Comparison of ENCODE assay signal across 1 cellular context in the genomic region with DNA sequence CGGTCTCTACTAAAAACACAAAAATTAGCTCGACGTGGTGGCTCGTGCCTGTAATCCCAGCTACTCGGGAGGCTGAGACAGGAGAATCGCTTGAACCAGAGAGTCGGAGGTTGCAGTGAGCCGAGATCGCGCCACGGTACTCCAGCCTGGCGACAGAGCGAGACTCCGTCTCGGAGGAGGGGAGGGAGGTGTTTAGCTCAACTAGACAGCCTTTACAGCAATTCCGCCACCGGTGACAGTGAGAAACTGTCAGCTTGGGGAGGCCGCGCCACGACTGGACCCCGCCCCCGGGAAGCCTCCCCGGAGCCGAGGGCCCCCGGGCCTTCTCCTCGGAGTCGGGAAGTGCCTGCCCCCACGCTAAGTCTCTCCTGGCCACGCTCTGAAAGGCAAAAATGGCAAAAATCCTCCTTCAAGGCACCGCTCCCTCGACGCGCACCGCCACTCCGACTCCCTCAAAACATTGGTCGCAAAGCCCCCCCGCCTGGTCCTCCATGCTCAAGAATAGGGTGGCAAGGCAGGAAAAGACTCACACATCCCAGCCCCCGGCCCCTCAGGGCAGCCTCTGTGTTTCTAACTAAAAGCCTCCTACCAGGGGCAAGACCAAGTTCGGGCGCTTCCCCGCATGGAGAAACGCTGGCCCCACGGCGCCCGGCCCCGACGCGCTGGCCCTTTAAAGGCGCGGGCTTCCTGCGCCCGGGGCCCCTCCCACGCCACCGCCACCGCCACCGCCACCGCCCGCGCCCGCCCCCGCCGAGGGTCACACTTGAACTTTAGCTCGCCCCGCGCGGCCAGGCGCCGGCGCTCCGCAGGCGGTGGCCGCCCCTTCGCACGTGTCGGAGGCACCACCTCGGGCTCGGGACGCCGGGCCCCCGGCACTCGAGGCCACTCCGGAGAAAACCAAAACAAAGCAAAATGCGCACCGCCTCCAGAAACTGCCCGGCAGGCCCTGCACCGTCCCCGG.
TF ChIP-seq lines count a peak whose summit lies in the region.

No MANE protein-coding gene starts in this region.

TF ChIP-seq in HepG2, 621 proteins besides CTCF, POLR2A, EP300 and RAD21 (continued from another document and continues in another):
- TF ChIP-seq ZFY (CRISPR knock-in tag; IDR thresholded peaks at IDR 0.05) (peak; percentile 42), KDM5A (IDR thresholded peaks at IDR 0.05; ENCODE audit: borderline replicate concordance, low read length) (peak; percentile 36), KLF6 (CRISPR knock-in tag; IDR thresholded peaks at IDR 0.05) (0 out of 2 replicates have a peak, but pooled peaks have one; percentile 11), ZNF33B (CRISPR knock-in tag; IDR thresholded peaks at IDR 0.05) (0 out of 2 replicates have a peak, but pooled peaks have one; percentile 22), ZNF451 (CRISPR knock-in tag; IDR thresholded peaks at IDR 0.05) (no peak), ZNF746 (CRISPR knock-in tag; IDR thresholded peaks at IDR 0.05) (peak; percentile 73; the same call in 1 of the 2 replicates), ZBTB38 (CRISPR knock-in tag; IDR thresholded peaks at IDR 0.05) (no peak), SALL1 (CRISPR knock-in tag; IDR thresholded peaks at IDR 0.05) (peak; percentile 63), MXI1 (IDR thresholded peaks at IDR 0.05; ENCODE audit: borderline replicate concordance, low read depth, low read length) (peak; percentile 53; the same call in 1 of the 3 replicates), SOX13 (IDR thresholded peaks at IDR 0.05) (no peak), SOX13 (CRISPR knock-in tag; conservative IDR thresholded peaks at IDR 0.05 in 1 of 2, IDR thresholded peaks at IDR 0.05 in 1 of 2) (peak in 1 of 2 experiments; percentile 54; a peak in 2 of 4 replicates), CC2D1A (CRISPR knock-in tag; IDR thresholded peaks at IDR 0.05) (no peak), ARHGAP35 (CRISPR knock-in tag; IDR thresholded peaks at IDR 0.05; ENCODE audit: borderline replicate concordance) (0 out of 2 replicates have a peak, but pooled peaks have one; percentile 50), ZMYM2 (CRISPR knock-in tag; IDR thresholded peaks at IDR 0.05) (no peak), SKI (IDR thresholded peaks at IDR 0.05; ENCODE audit: partially characterized antibody) (peak; percentile 85), ZNF263 (CRISPR knock-in tag; IDR thresholded peaks at IDR 0.05) (0 out of 2 replicates have a peak, but pooled peaks have one; percentile 10), IRF2 (CRISPR knock-in tag; IDR thresholded peaks at IDR 0.05) (peak; percentile 26; the same call in 1 of the 2 replicates), ZNF160 (CRISPR knock-in tag; IDR thresholded peaks at IDR 0.05) (no peak), NCOR1 (IDR thresholded peaks at IDR 0.05; ENCODE audit: borderline replicate concordance, low read length) (no peak), ZNF382 (CRISPR knock-in tag; IDR thresholded peaks at IDR 0.05; ENCODE audit: borderline replicate concordance) (no peak), BHLHE40 (IDR thresholded peaks at IDR 0.05; ENCODE audit: low read length) (peak; percentile 87), GLMP (CRISPR knock-in tag; IDR thresholded peaks at IDR 0.05; ENCODE audit: borderline replicate concordance) (no peak), TAF1 (CRISPR knock-in tag; IDR thresholded peaks at IDR 0.05) (peak; percentile 12), RNF2 (conservative IDR thresholded peaks at IDR 0.05; ENCODE audit: low read depth) (no peak), RBFOX2 (IDR thresholded peaks at IDR 0.05; ENCODE audit: low read depth, low read length) (peak; percentile 82), RORA (CRISPR knock-in tag; IDR thresholded peaks at IDR 0.05) (no peak), ZNF703 (CRISPR knock-in tag; IDR thresholded peaks at IDR 0.05; ENCODE audit: borderline replicate concordance) (no peak), ARNTL (CRISPR knock-in tag; IDR thresholded peaks at IDR 0.05) (peak; percentile 58; the same call in 1 of the 2 replicates), ERF (CRISPR knock-in tag; IDR thresholded peaks at IDR 0.05) (0 out of 2 replicates have a peak, but pooled peaks have one; percentile 19), ZFP36L1 (CRISPR knock-in tag; IDR thresholded peaks at IDR 0.05) (0 out of 2 replicates have a peak, but pooled peaks have one; percentile 30), ZBTB1 (CRISPR knock-in tag; IDR thresholded peaks at IDR 0.05; ENCODE audit: borderline replicate concordance) (no peak), ZNF580 (CRISPR knock-in tag; IDR thresholded peaks at IDR 0.05; ENCODE audit: borderline replicate concordance, low read depth) (peak; percentile 32; the same call in 1 of the 2 replicates), NRL (CRISPR knock-in tag; IDR thresholded peaks at IDR 0.05; ENCODE audit: borderline replicate concordance) (0 out of 2 replicates have a peak, but pooled peaks have one; percentile 9), ARID2 (CRISPR knock-in tag; IDR thresholded peaks at IDR 0.05; ENCODE audit: borderline replicate concordance) (no peak), ZNF547 (CRISPR knock-in tag; IDR thresholded peaks at IDR 0.05) (peak; percentile 69), KDM5B (CRISPR knock-in tag; IDR thresholded peaks at IDR 0.05; ENCODE audit: borderline replicate concordance) (0 out of 2 replicates have a peak, but pooled peaks have one; percentile 6), MIER3 (CRISPR knock-in tag; IDR thresholded peaks at IDR 0.05; ENCODE audit: borderline replicate concordance) (no peak), ZSCAN31 (CRISPR knock-in tag; IDR thresholded peaks at IDR 0.05; ENCODE audit: low read depth) (peak; percentile 80)
- TF ChIP-seq, protein P1, sequence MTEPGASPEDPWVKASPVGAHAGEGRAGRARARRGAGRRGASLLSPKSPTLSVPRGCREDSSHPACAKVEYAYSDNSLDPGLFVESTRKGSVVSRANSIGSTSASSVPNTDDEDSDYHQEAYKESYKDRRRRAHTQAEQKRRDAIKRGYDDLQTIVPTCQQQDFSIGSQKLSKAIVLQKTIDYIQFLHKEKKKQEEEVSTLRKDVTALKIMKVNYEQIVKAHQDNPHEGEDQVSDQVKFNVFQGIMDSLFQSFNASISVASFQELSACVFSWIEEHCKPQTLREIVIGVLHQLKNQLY (CRISPR knock-in tag; IDR thresholded peaks at IDR 0.05), result no peak
- TF ChIP-seq, protein P2, sequence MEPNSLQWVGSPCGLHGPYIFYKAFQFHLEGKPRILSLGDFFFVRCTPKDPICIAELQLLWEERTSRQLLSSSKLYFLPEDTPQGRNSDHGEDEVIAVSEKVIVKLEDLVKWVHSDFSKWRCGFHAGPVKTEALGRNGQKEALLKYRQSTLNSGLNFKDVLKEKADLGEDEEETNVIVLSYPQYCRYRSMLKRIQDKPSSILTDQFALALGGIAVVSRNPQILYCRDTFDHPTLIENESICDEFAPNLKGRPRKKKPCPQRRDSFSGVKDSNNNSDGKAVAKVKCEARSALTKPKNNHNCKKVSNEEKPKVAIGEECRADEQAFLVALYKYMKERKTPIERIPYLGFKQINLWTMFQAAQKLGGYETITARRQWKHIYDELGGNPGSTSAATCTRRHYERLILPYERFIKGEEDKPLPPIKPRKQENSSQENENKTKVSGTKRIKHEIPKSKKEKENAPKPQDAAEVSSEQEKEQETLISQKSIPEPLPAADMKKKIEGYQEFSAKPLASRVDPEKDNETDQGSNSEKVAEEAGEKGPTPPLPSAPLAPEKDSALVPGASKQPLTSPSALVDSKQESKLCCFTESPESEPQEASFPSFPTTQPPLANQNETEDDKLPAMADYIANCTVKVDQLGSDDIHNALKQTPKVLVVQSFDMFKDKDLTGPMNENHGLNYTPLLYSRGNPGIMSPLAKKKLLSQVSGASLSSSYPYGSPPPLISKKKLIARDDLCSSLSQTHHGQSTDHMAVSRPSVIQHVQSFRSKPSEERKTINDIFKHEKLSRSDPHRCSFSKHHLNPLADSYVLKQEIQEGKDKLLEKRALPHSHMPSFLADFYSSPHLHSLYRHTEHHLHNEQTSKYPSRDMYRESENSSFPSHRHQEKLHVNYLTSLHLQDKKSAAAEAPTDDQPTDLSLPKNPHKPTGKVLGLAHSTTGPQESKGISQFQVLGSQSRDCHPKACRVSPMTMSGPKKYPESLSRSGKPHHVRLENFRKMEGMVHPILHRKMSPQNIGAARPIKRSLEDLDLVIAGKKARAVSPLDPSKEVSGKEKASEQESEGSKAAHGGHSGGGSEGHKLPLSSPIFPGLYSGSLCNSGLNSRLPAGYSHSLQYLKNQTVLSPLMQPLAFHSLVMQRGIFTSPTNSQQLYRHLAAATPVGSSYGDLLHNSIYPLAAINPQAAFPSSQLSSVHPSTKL (CRISPR knock-in tag; IDR thresholded peaks at IDR 0.05), result 0 out of 2 replicates have a peak, but pooled peaks have one; percentile 21
- TF ChIP-seq, protein P3, sequence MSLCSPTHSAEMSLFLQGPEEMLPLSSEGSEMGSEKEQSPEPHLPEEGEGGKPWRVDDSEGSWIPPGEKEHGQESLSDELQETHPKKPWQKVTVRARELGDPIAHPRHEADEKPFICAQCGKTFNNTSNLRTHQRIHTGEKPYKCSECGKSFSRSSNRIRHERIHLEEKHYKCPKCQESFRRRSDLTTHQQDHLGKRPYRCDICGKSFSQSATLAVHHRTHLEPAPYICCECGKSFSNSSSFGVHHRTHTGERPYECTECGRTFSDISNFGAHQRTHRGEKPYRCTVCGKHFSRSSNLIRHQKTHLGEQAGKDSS (CRISPR knock-in tag; IDR thresholded peaks at IDR 0.05; ENCODE audit: borderline replicate concordance, low read depth), result peak; percentile 26; the same call in 1 of the 2 replicates
- TF ChIP-seq, protein P4, sequence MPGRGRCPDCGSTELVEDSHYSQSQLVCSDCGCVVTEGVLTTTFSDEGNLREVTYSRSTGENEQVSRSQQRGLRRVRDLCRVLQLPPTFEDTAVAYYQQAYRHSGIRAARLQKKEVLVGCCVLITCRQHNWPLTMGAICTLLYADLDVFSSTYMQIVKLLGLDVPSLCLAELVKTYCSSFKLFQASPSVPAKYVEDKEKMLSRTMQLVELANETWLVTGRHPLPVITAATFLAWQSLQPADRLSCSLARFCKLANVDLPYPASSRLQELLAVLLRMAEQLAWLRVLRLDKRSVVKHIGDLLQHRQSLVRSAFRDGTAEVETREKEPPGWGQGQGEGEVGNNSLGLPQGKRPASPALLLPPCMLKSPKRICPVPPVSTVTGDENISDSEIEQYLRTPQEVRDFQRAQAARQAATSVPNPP (CRISPR knock-in tag; IDR thresholded peaks at IDR 0.05), result peak; percentile 8; the same call in 1 of the 2 replicates
- TF ChIP-seq, protein P5, sequence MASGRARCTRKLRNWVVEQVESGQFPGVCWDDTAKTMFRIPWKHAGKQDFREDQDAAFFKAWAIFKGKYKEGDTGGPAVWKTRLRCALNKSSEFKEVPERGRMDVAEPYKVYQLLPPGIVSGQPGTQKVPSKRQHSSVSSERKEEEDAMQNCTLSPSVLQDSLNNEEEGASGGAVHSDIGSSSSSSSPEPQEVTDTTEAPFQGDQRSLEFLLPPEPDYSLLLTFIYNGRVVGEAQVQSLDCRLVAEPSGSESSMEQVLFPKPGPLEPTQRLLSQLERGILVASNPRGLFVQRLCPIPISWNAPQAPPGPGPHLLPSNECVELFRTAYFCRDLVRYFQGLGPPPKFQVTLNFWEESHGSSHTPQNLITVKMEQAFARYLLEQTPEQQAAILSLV (CRISPR knock-in tag; IDR thresholded peaks at IDR 0.05; ENCODE audit: borderline replicate concordance), result 0 out of 2 replicates have a peak, but pooled peaks have one; percentile 27
- TF ChIP-seq, protein P6, sequence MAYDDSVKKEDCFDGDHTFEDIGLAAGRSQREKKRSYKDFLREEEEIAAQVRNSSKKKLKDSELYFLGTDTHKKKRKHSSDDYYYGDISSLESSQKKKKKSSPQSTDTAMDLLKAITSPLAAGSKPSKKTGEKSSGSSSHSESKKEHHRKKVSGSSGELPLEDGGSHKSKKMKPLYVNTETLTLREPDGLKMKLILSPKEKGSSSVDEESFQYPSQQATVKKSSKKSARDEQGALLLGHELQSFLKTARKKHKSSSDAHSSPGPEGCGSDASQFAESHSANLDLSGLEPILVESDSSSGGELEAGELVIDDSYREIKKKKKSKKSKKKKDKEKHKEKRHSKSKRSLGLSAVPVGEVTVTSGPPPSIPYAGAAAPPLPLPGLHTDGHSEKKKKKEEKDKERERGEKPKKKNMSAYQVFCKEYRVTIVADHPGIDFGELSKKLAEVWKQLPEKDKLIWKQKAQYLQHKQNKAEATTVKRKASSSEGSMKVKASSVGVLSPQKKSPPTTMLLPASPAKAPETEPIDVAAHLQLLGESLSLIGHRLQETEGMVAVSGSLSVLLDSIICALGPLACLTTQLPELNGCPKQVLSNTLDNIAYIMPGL (CRISPR knock-in tag; IDR thresholded peaks at IDR 0.05; ENCODE audit: borderline replicate concordance in 1 of 2, low read depth in 1 of 2), result no peak; a peak in 1 of 4 replicates
- TF ChIP-seq, protein P7, sequence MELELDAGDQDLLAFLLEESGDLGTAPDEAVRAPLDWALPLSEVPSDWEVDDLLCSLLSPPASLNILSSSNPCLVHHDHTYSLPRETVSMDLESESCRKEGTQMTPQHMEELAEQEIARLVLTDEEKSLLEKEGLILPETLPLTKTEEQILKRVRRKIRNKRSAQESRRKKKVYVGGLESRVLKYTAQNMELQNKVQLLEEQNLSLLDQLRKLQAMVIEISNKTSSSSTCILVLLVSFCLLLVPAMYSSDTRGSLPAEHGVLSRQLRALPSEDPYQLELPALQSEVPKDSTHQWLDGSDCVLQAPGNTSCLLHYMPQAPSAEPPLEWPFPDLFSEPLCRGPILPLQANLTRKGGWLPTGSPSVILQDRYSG (CRISPR knock-in tag; IDR thresholded peaks at IDR 0.05), result 0 out of 2 replicates have a peak, but pooled peaks have one; percentile 68
- TF ChIP-seq, protein P8, sequence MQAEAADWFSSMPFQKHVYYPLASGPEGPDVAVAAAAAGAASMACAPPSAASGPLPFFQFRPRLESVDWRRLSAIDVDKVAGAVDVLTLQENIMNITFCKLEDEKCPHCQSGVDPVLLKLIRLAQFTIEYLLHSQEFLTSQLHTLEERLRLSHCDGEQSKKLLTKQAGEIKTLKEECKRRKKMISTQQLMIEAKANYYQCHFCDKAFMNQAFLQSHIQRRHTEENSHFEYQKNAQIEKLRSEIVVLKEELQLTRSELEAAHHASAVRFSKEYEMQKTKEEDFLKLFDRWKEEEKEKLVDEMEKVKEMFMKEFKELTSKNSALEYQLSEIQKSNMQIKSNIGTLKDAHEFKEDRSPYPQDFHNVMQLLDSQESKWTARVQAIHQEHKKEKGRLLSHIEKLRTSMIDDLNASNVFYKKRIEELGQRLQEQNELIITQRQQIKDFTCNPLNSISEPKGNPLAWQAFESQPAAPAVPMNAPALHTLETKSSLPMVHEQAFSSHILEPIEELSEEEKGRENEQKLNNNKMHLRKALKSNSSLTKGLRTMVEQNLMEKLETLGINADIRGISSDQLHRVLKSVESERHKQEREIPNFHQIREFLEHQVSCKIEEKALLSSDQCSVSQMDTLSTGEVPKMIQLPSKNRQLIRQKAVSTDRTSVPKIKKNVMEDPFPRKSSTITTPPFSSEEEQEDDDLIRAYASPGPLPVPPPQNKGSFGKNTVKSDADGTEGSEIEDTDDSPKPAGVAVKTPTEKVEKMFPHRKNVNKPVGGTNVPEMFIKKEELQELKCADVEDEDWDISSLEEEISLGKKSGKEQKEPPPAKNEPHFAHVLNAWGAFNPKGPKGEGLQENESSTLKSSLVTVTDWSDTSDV (CRISPR knock-in tag; IDR thresholded peaks at IDR 0.05), result 0 out of 2 replicates have a peak, but pooled peaks have one; percentile 28
